16 cellular contexts compared by ENCODE assay signal in genomic region chr9:130021123-130021522, GRCh38. TPM values are rescaled to one million over a fixed set of nuclear protein-coding genes. Genes with fewer than 3 reads are reported as not detected.
DNase-seq lines count a peak whose midpoint lies in the region; ATAC-seq and TF ChIP-seq lines count a peak whose summit lies in the region.
"Had no signal": no experiment of that assay in that cellular context is flagged by ENCODE, and none has a peak within 500 bp of the region (broad histone marks: within the 10 kb centered on the region; RNA-seq: fewer than 3 reads in every experiment).

No MANE protein-coding gene starts in this region.

- peak overlapping the region; percentile 29 for H3K4me3 ChIP-seq in CD4-positive, CD25-positive, alpha-beta regulatory T cell (ENCODE audit: low read depth, low read length)
- H3K4me3 ChIP-seq in upper lobe of left lung: no peak overlapping the region
- H3K4me3 ChIP-seq: SJSA1 had no signal

- POLR2A ChIA-PET in naive thymus-derived CD8-positive, alpha-beta T cell (lab: Charles Lee): interaction anchor here (0.6 to 1.0 kb wide), 2 partner anchors 10 to 94 kb away, joined by 3 to 4 read pairs; no protein-coding TSS in a partner anchor

- H3K9me3 Mint-ChIP-seq in CD4-positive, CD25-positive, alpha-beta regulatory T cell: peaks cover 0 to 6% (median 0%) of the 10 kb centered on the region in 7 donors
- H3K9me3 Mint-ChIP-seq in IgD-negative memory B cell (peaks cover 0 to 2% (median 0%) of the 10 kb centered on the region in 3 donors), brain (peaks cover 0 to 9% (median 4%) of the 10 kb centered on the region in 5 experiments)
- peaks cover 0 to 7% (median 0%) of the 10 kb centered on the region in 9 donors for H3K9me3 Mint-ChIP-seq in naive thymus-derived CD8-positive, alpha-beta T cell

- peak overlapping the region; percentile 50 for H3K27ac ChIP-seq in CD4-positive, CD25-positive, alpha-beta regulatory T cell (ENCODE audit: insufficient read depth, low read length, poor library complexity, severe bottlenecking)
- no peak overlapping the region for H3K27ac ChIP-seq in upper lobe of left lung
- H3K27ac ChIP-seq: SJSA1 had no signal

- TF ChIP-seq CTCF in brain (conservative IDR thresholded peaks at IDR 0.05) (no peak), upper lobe of left lung (IDR thresholded peaks at IDR 0.05) (no peak)

- peaks cover 81% of the 10 kb centered on the region for H3K4me1 ChIP-seq in CD4-positive, CD25-positive, alpha-beta regulatory T cell (ENCODE audit: control insufficient read depth, insufficient read depth, low read length, poor library complexity, severe bottlenecking)
- peaks cover 5 to 32% (median 19%) of the 10 kb centered on the region in 4 donors for H3K4me1 ChIP-seq in upper lobe of left lung

- TF ChIP-seq EP300 in upper lobe of left lung (IDR thresholded peaks at IDR 0.05): no peak

- WGBS in upper lobe of left lung, 2 donors: 58 to 67% methylated on average over 2 of the region's 2 CpGs

- ATAC-seq in CD4-positive, CD25-positive, alpha-beta regulatory T cell (ENCODE audit: low read depth in 2 of 2): no peak
- ATAC-seq in naive thymus-derived CD8-positive, alpha-beta T cell: no peak
- ATAC-seq in GM18517 (IDR thresholded peaks at IDR 0.05; ENCODE audit: unreplicated experiment) (no peak), upper lobe of left lung (ENCODE audit: low FRiP score in 2 of 2) (no peak)

- no peaks in the 10 kb centered on the region for H3K27me3 ChIP-seq in CD4-positive, CD25-positive, alpha-beta regulatory T cell (ENCODE audit: control insufficient read depth, insufficient read depth, low read length)
- H3K27me3 ChIP-seq in upper lobe of left lung: no peaks in the 10 kb centered on the region
- H3K27me3 ChIP-seq: SJSA1 had no signal

- peak overlapping the region; percentile 32 to 81 (median 60) for H3K4me3 Mint-ChIP-seq in CD4-positive, CD25-positive, alpha-beta regulatory T cell
- H3K4me3 Mint-ChIP-seq in IgD-negative memory B cell (peak overlapping the region in 3 of 4 donors; percentile 36 to 93 (median 82)), brain (peak overlapping the region in 1 of 5 experiments; percentile 60)
- H3K4me3 Mint-ChIP-seq in naive thymus-derived CD8-positive, alpha-beta T cell: peak overlapping the region in 2 of 10 donors; percentile 24

- DNase-seq in CD4-positive, CD25-positive, alpha-beta regulatory T cell: no peak
- DNase-seq in naive thymus-derived CD8-positive, alpha-beta T cell: no peak
- no peak for DNase-seq in A172 (ENCODE audit: low spot score)
- no peak for DNase-seq in islet precursor cell
- no peak for DNase-seq in upper lobe of left lung
- DNase-seq: activated T-cell treated with anti-CD3 and anti-CD28 coated beads for 4 hours, AML-193, DND-41, NCI-H1417 treated with DMSO at 0.1 percent for 48 hours, NCI-H345, occipital lobe, small intestine had no signal

- H3K36me3 Mint-ChIP-seq in CD4-positive, CD25-positive, alpha-beta regulatory T cell: peaks cover 24% of the 10 kb centered on the region
- peaks cover 21% of the 10 kb centered on the region for H3K36me3 Mint-ChIP-seq in IgD-negative memory B cell
- peaks cover 36% of the 10 kb centered on the region for H3K36me3 Mint-ChIP-seq in brain
- H3K36me3 Mint-ChIP-seq in naive thymus-derived CD8-positive, alpha-beta T cell: peaks cover 0 to 41% (median 13%) of the 10 kb centered on the region in 3 donors

- peaks cover 0 to 7% of the 10 kb centered on the region in 2 experiments for H3K9me3 ChIP-seq in CD4-positive, CD25-positive, alpha-beta regulatory T cell (ENCODE audit: control insufficient read depth in 2 of 2, low read length in 2 of 2)
- H3K9me3 ChIP-seq in upper lobe of left lung: no peaks in the 10 kb centered on the region

- H3K4me1 Mint-ChIP-seq in CD4-positive, CD25-positive, alpha-beta regulatory T cell: peaks cover 36 to 95% (median 75%) of the 10 kb centered on the region in 4 donors
- H3K4me1 Mint-ChIP-seq in IgD-negative memory B cell (peaks cover 68 to 81% (median 71%) of the 10 kb centered on the region in 3 donors), brain (peaks cover 23% of the 10 kb centered on the region)
- H3K4me1 Mint-ChIP-seq in naive thymus-derived CD8-positive, alpha-beta T cell: peaks cover 30 to 89% (median 78%) of the 10 kb centered on the region in 4 donors

- TF ChIP-seq POLR2A in upper lobe of left lung (IDR thresholded peaks at IDR 0.05): no peak

- peaks cover 19% of the 10 kb centered on the region for H3K36me3 ChIP-seq in CD4-positive, CD25-positive, alpha-beta regulatory T cell (ENCODE audit: control insufficient read depth, insufficient read depth, low read length)
- no peaks in the 10 kb centered on the region for H3K36me3 ChIP-seq in upper lobe of left lung

- peak overlapping the region; percentile 72 to 91 (median 75) for H3K27ac Mint-ChIP-seq in CD4-positive, CD25-positive, alpha-beta regulatory T cell
- H3K27ac Mint-ChIP-seq in IgD-negative memory B cell (peak overlapping the region; percentile 98 to 100 (median 99)), brain (peak overlapping the region in 3 of 5 experiments; percentile 65 to 85 (median 80))
- H3K27ac Mint-ChIP-seq in naive thymus-derived CD8-positive, alpha-beta T cell: peak overlapping the region; percentile 45 to 85 (median 68)

- no peaks in the 10 kb centered on the region for H3K27me3 Mint-ChIP-seq in CD4-positive, CD25-positive, alpha-beta regulatory T cell
- H3K27me3 Mint-ChIP-seq in IgD-negative memory B cell: no peaks in the 10 kb centered on the region
- H3K27me3 Mint-ChIP-seq in brain: no peaks in the 10 kb centered on the region
- H3K27me3 Mint-ChIP-seq in naive thymus-derived CD8-positive, alpha-beta T cell: no peaks in the 10 kb centered on the region

RNA-seq across cellular contexts. Expression of gene FNBP1, which starts 21.9 kb away (rescaled TPM):
- total RNA-seq in CD4-positive, CD25-positive, alpha-beta regulatory T cell: 253 TPM
- 100 to 1,000 TPM; 147 to 218 (median 188) TPM for polyA plus RNA-seq in CD4-positive, CD25-positive, alpha-beta regulatory T cell
- polyA plus RNA-seq in IgD-negative memory B cell (173 TPM), brain (ENCODE audit: insufficient read depth, low read depth, low replicate concordance) (39.1 TPM)
- 100 to 1,000 TPM; 156 to 164 TPM for total RNA-seq in naive thymus-derived CD8-positive, alpha-beta T cell
- 100 to 1,000 TPM; 130 to 143 (median 136) TPM for polyA plus RNA-seq in naive thymus-derived CD8-positive, alpha-beta T cell
- total RNA-seq in A172 (2014; rRNA removed; shearing (Covaris generic)): 22.7 and 28.4 TPM in 2 replicates
- 10 to 100 TPM; 34.8 to 85.4 (median 51.6) TPM for total RNA-seq in upper lobe of left lung

RNA-seq across cellular contexts. Expression of gene GPR107, which starts 32.6 kb away (rescaled TPM):
- total RNA-seq in CD4-positive, CD25-positive, alpha-beta regulatory T cell: 29.9 TPM
- polyA plus RNA-seq in CD4-positive, CD25-positive, alpha-beta regulatory T cell: 1 to 10 TPM; 2.8 to 4.5 (median 3.1) TPM
- 2.1 TPM for polyA plus RNA-seq in IgD-negative memory B cell
- 34.2 TPM for polyA plus RNA-seq in brain (ENCODE audit: insufficient read depth, low read depth, low replicate concordance)
- total RNA-seq in naive thymus-derived CD8-positive, alpha-beta T cell: 10 to 100 TPM; 21.9 to 25.3 TPM
- 1 to 10 TPM; 1.4 to 3.2 (median 2.2) TPM for polyA plus RNA-seq in naive thymus-derived CD8-positive, alpha-beta T cell
- 0.17 and 0.22 TPM in 2 replicates for total RNA-seq in A172 (2014; rRNA removed; shearing (Covaris generic))
- 10 to 100 TPM; 26.5 to 44.4 (median 35.3) TPM for total RNA-seq in upper lobe of left lung

Comparison
In these comparisons a context has a peak if more than half of its experiments do, and no peak if none do; other contexts are left out.
1. RNA of gene GPR107, which starts 32.6 kb away (total RNA-seq): 26.5 to 44.4 TPM in upper lobe of left lung, 29.9 TPM in CD4-positive, CD25-positive, alpha-beta regulatory T cell (single experiment) and 21.9 to 25.3 TPM in naive thymus-derived CD8-positive, alpha-beta T cell; 0.17 to 0.22 TPM in A172; every median in the first group is over 10 times any median in the second.
2. Peak in every context shown above with its lines, with median percentiles within 50 percentile points of each other: H3K27ac Mint-ChIP-seq.